Comparison of ENCODE assay signal across 8 cellular contexts in genomic region chr2:234495076-234495800, GRCh38. TPM values are rescaled to one million over a fixed set of nuclear protein-coding genes. Genes with fewer than 3 reads are reported as not detected.
DNase-seq lines count a peak whose midpoint lies in the region; ATAC-seq and TF ChIP-seq lines count a peak whose summit lies in the region.

No MANE protein-coding gene starts in this region.

- TF ChIP-seq POLR2A in adrenal gland (IDR thresholded peaks at IDR 0.05) = no peak

- H3K27ac ChIP-seq in SJCRH30 (no peak overlapping the region), adrenal gland (peak overlapping the region in 1 of 5 donors; percentile 78)
- peak overlapping the region; percentile 98 for H3K27ac ChIP-seq in effector memory CD4-positive, alpha-beta T cell (ENCODE audit: insufficient read depth, low read length, poor library complexity, severe bottlenecking)

- no peaks in the 10 kb centered on the region for H3K36me3 Mint-ChIP-seq in nephron (ENCODE audit: low read depth)

- no peaks in the 10 kb centered on the region for H3K9me3 Mint-ChIP-seq in nephron

- DNase-seq in DMS79 treated with DMSO at 0.1 percent for 48 hours (lab: John Stamatoyannopoulos, UW) (peak; percentile 61), DMS79 (lab: John Stamatoyannopoulos, UW) (no peak), SJCRH30 (no peak), adrenal gland (no peak)
- no peak for DNase-seq in effector memory CD4-positive, alpha-beta T cell

- H3K27me3 Mint-ChIP-seq in nephron (ENCODE audit: low read depth) = peaks cover 42% of the 10 kb centered on the region

- no peak for TF ChIP-seq CTCF in nephron (IDR thresholded peaks at IDR 0.05; ENCODE audit: unreplicated experiment in 3 of 3)
- TF ChIP-seq CTCF in adrenal gland (IDR thresholded peaks at IDR 0.05) = no peak

- WGBS in adrenal gland, 4 donors = 5 to 17% (median 10%) methylated on average over 12 to 22 of the region's 22 CpGs

- H3K9me3 ChIP-seq in SJCRH30 (replicated peaks) (no peaks in the 10 kb centered on the region), adrenal gland (replicated peaks in 1 of 3) (no peaks in the 10 kb centered on the region)
- H3K9me3 ChIP-seq in effector memory CD4-positive, alpha-beta T cell (ENCODE audit: control insufficient read depth, low read length) = no peaks in the 10 kb centered on the region

- peak overlapping the region; percentile 65 to 89 (median 82) for H3K27ac Mint-ChIP-seq in nephron

- H3K4me3 ChIP-seq in SJCRH30 (peak overlapping the region; percentile 97), adrenal gland (peak overlapping the region in 1 of 4 donors; percentile 67)
- H3K4me3 ChIP-seq in effector memory CD4-positive, alpha-beta T cell (ENCODE audit: insufficient read depth, low read depth, low read length, poor library complexity, severe bottlenecking) = peak overlapping the region; percentile 99

- no peaks in the 10 kb centered on the region for H3K27me3 ChIP-seq in SJCRH30
- no peaks in the 10 kb centered on the region for H3K27me3 ChIP-seq in effector memory CD4-positive, alpha-beta T cell (replicated peaks; ENCODE audit: control insufficient read depth, insufficient read depth, low read length, poor library complexity, severe bottlenecking)
- H3K27me3 ChIP-seq in adrenal gland = peaks cover 6% of the 10 kb centered on the region

- no peaks in the 10 kb centered on the region for H3K36me3 ChIP-seq in SJCRH30
- peaks cover 21% of the 10 kb centered on the region for H3K36me3 ChIP-seq in effector memory CD4-positive, alpha-beta T cell (ENCODE audit: control insufficient read depth, insufficient read depth, low read length)
- no peaks in the 10 kb centered on the region for H3K36me3 ChIP-seq in adrenal gland (replicated peaks in 1 of 2)

- H3K4me1 Mint-ChIP-seq in nephron = peaks cover 36% of the 10 kb centered on the region

- peak overlapping the region; percentile 89 to 90 (median 90) for H3K4me3 Mint-ChIP-seq in nephron

- ATAC-seq in GM21529 (IDR thresholded peaks at IDR 0.05; ENCODE audit: unreplicated experiment) (no peak), GM21723 (IDR thresholded peaks at IDR 0.05; ENCODE audit: unreplicated experiment) (no peak)

- H3K4me1 ChIP-seq in SJCRH30 (no peaks in the 10 kb centered on the region), adrenal gland (replicated peaks in 1 of 2) (no peaks in the 10 kb centered on the region)
- peaks cover 41% of the 10 kb centered on the region for H3K4me1 ChIP-seq in effector memory CD4-positive, alpha-beta T cell (ENCODE audit: control insufficient read depth, insufficient read depth, low read length, poor library complexity, severe bottlenecking)

- intact Hi-C loops in adrenal gland (cut with DNase I) = loop anchor here in 1 of 2 donors (10.0 kb wide), 1 partner anchor 200 kb away; no protein-coding TSS in a partner anchor

RNA-seq across cellular contexts. Expression of gene ARL4C, which starts 1.6 kb away (rescaled TPM):
- total RNA-seq in SJCRH30 (2014; rRNA removed; shearing (Covaris generic)) = 12.2 and 13.0 TPM in 2 replicates
- total RNA-seq in adrenal gland = 10 to 100 TPM in 3 of 8 donors, 1 to 10 TPM in 5; 1.4 to 16.0 (median 8.5) TPM
- 1 to 10 TPM; 3.1 to 8.8 (median 3.4) TPM for polyA plus RNA-seq in adrenal gland
